In the genomic region with DNA sequence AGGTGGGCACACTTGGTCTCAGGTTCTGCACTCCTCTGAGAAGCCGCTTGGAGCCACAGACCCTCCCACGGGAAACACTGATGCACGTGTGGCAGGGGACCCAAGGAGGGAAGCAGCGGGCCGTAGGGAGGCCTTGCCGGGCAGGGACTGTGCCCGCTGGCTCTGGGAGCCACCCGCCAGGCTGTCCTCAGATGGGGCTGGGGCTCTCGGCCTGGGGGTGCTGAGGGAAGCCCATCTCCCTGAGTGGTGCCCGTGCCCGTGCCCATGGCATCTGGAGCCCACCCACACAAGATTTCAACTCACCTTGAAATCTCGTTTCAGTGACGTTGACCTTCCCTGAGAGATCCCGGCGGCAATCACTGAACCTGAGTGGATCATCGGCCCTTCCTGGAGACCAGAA, we compare ENCODE assay signal across 33 cellular contexts. TPM values are rescaled to one million over a fixed set of nuclear protein-coding genes. Genes with fewer than 3 reads are reported as not detected.
"Had no signal": no experiment of that assay in that cellular context is flagged by ENCODE, and none has a peak within 500 bp of the region (broad histone marks: within the 10 kb centered on the region; RNA-seq: fewer than 3 reads in every experiment).

No MANE protein-coding gene starts in this region.

- H3K36me3 ChIP-seq: neural progenitor cell had no signal

- H3K4me3 ChIP-seq: left ventricle myocardium inferior, lung, mucosa of descending colon, neural progenitor cell, psoas muscle, right lobe of liver, smooth muscle cell, stomach, testis, thyroid gland, transverse colon, upper lobe of left lung, vagina had no signal

- H3K27ac ChIP-seq: left ventricle myocardium inferior, neural progenitor cell, neutrophil, parathyroid adenoma, psoas muscle, right lobe of liver, stomach, testis, thyroid gland, transverse colon, upper lobe of left lung, vagina had no signal

- FAIRE-seq: islet of Langerhans had no signal

- H3K4me1 ChIP-seq: left ventricle myocardium inferior, neural progenitor cell, parathyroid adenoma, psoas muscle, right lobe of liver, stomach, testis, thyroid gland, upper lobe of left lung, vagina had no signal

- H3K27me3 ChIP-seq: neural progenitor cell, neutrophil, right lobe of liver, stomach, testis, thyroid gland, transverse colon, upper lobe of left lung, vagina had no signal

- DNase-seq: hypothalamus; immature natural killer cell; left ventricle myocardium inferior; midbrain; mucosa of descending colon; naive thymus-derived CD4-positive, alpha-beta T cell; nephron progenitor cell; occipital lobe; psoas muscle; right lobe of liver; stimulated activated CD4-positive, alpha-beta T cell treated with anti-CD3 and anti-CD28 coated beads, Interleukin-2, amount 100 ng/mL, for 24 hours; stimulated activated CD4-positive, alpha-beta T cell treated with anti-CD3 and anti-CD28 coated beads, Interleukin-4, amount 100 ng/mL, for 1 hour; stimulated activated naive B cell treated with anti-CD40 and anti-IgM and Interleukin-4, amounts not matched to agents 10 μg/mL and 1 μg/mL and 100 μg/mL, for 72 hours; stimulated activated naive CD8-positive, alpha-beta T cell treated with anti-CD3 and anti-CD28 coated beads, Interleukin-15, Interleukin-2, amounts not matched to agents 100 U/mL and 50 U/mL, for 24 hours; stomach; testis; thyroid gland; transverse colon had no signal

- H3K4me2 ChIP-seq: neural progenitor cell, smooth muscle cell had no signal

- H3K9me3 ChIP-seq: left ventricle myocardium inferior, mucosa of descending colon, neutrophil, psoas muscle, right lobe of liver, stomach, testis, thyroid gland, transverse colon, upper lobe of left lung, vagina had no signal

- ATAC-seq: mucosa of descending colon; naive thymus-derived CD4-positive, alpha-beta T cell; psoas muscle; right lobe of liver; stimulated activated naive B cell treated with anti-CD40 and anti-IgM and Interleukin-4, amounts not matched to agents 10 μg/mL and 1 μg/mL and 100 μg/mL, for 72 hours; stimulated activated naive CD8-positive, alpha-beta T cell treated with anti-CD3 and anti-CD28 coated beads, Interleukin-15, Interleukin-2, amounts not matched to agents 100 U/mL and 50 U/mL, for 24 hours had no signal

- H3K9ac ChIP-seq: neural progenitor cell, parathyroid adenoma had no signal

RNA-seq across cellular contexts. Expression of gene CCDC154, which starts 12.6 kb away (rescaled TPM):
- total RNA-seq: smooth muscle cell, stomach, vagina had no signal
- polyA plus RNA-seq: immature natural killer cell; naive thymus-derived CD4-positive, alpha-beta T cell had no signal

RNA-seq across cellular contexts. Expression of gene PERCC1, which starts 26.1 kb away (rescaled TPM):
- total RNA-seq: kidney epithelial cell, left ventricle myocardium inferior, lower leg skin, myocyte, occipital lobe, osteocyte, posterior vena cava, psoas muscle, right lobe of liver, skeletal muscle tissue, smooth muscle cell, urinary bladder, vagina had no signal
- polyA plus RNA-seq: immature natural killer cell; naive thymus-derived CD4-positive, alpha-beta T cell; smooth muscle cell; urinary bladder had no signal

RNA-seq across cellular contexts. Expression of gene PTX4, which starts 31.8 kb away (rescaled TPM):
- total RNA-seq: kidney epithelial cell, left ventricle myocardium inferior, lower leg skin, mucosa of descending colon, myocyte, occipital lobe, osteocyte, right lobe of liver, smooth muscle cell, stomach, thyroid gland, transverse colon, urinary bladder, vagina had no signal
- polyA plus RNA-seq: immature natural killer cell; naive thymus-derived CD4-positive, alpha-beta T cell; smooth muscle cell; stomach had no signal
